ENCODE assay signal across 12 cellular contexts in the genomic region with DNA sequence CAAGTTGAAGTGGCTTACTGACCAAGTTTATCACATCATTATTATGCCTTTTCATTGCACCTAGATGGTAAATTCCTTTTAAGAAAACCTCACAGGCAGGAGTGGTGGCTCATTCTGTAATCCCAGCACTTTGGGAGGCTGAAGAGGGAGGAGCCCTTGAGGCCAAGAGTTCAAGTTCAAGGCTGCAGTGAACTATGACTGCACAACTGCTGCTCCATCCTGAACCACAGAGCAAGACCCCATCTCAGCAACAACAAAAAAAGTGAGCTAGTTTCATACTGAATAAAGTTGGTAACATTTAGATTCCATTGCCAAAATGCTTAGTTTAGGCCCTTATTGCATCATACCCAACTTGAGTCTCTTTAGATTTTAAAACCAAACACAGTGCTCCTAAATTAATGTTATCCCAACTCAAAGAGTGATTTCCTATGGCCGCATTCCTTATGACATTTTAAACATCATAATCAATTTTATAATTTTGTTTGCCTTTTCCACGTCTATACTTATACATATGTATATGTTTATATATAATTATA.
"Had no signal": no experiment of that assay in that cellular context is flagged by ENCODE, and none has a peak within 500 bp of the region (broad histone marks: within the 10 kb centered on the region; RNA-seq: fewer than 3 reads in every experiment).

No MANE protein-coding gene starts in this region.

- ATAC-seq: gastrocnemius medialis, heart right ventricle had no signal

- H3K27me3 ChIP-seq: gastrocnemius medialis, heart right ventricle, sigmoid colon, stomach, uterus had no signal

- FAIRE-seq: islet of Langerhans had no signal

- H3K4me1 ChIP-seq: uterus had no signal

- H3K4me3 ChIP-seq: coronary artery, gastrocnemius medialis, heart right ventricle, sigmoid colon, stomach, thoracic aorta, uterus had no signal

- H3K27ac ChIP-seq: coronary artery, gastrocnemius medialis, heart right ventricle, sigmoid colon, stomach, thoracic aorta, uterus had no signal

- H3K9me3 ChIP-seq: gastrocnemius medialis, heart right ventricle, sigmoid colon, stomach, thoracic aorta, uterus had no signal

- H3K36me3 ChIP-seq: gastrocnemius medialis, sigmoid colon, thoracic aorta, uterus had no signal

- DNase-seq: activated naive CD4-positive, alpha-beta T cell; caudate nucleus; effector CD8-positive, alpha-beta T cell; gastrocnemius medialis; heart right ventricle; sigmoid colon; stimulated activated CD4-positive, alpha-beta T cell treated with anti-CD3 and anti-CD28 coated beads, Interleukin-2, amount 100 ng/mL, for 48 hours; stomach; uterus had no signal
